In genomic region chr14:68549057-68549421, GRCh38 we compare ENCODE assay signal across 10 cellular contexts.
DNase-seq lines count a peak whose midpoint lies in the region; ATAC-seq and TF ChIP-seq lines count a peak whose summit lies in the region.
"Had no signal": no experiment of that assay in that cellular context is flagged by ENCODE, and none has a peak within 500 bp of the region (broad histone marks: within the 10 kb centered on the region; RNA-seq: fewer than 3 reads in every experiment).

No MANE protein-coding gene starts in this region.

- TF ChIP-seq EP300 in upper lobe of left lung (IDR thresholded peaks at IDR 0.05): no peak

- WGBS in mesodermal cell (ENCODE audit: insufficient coverage in 2 of 2), 2 experiments: no CpG with 5 or more reads among the region's 1 CpG
- 67 to 88% methylated on average over 1 of the region's 1 CpG for WGBS in upper lobe of left lung, 2 donors

- DNase-seq in choroid plexus epithelial cell (ENCODE audit: low read depth) (peak; percentile 64), upper lobe of left lung (no peak), T-cell (no peak)
- no peak for DNase-seq in activated CD4-positive, alpha-beta T cell treated with anti-CD3 and anti-CD28 coated beads, Interleukin-2, amount 50 U/mL, for 4 hours
- DNase-seq: central memory CD4-positive, alpha-beta T cell; NCI-H446 had no signal

- H3K36me3 Mint-ChIP-seq in T-cell: peaks cover 10% of the 10 kb centered on the region

- no peak for TF ChIP-seq POLR2A in upper lobe of left lung (IDR thresholded peaks at IDR 0.05)

- H3K4me3 Mint-ChIP-seq in T-cell: no peak overlapping the region

- H3K36me3 ChIP-seq in HUES6 (ENCODE audit: control insufficient read depth, insufficient read depth, low read length) (no peaks in the 10 kb centered on the region), mesodermal cell (ENCODE audit: control insufficient read depth, insufficient read depth, low read length) (no peaks in the 10 kb centered on the region), upper lobe of left lung (no peaks in the 10 kb centered on the region)

- no peaks in the 10 kb centered on the region for H3K27me3 ChIP-seq in HUES6 (ENCODE audit: control insufficient read depth, insufficient read depth, low read length)
- no peaks in the 10 kb centered on the region for H3K27me3 ChIP-seq in upper lobe of left lung

- H3K9ac ChIP-seq in HUES6 (ENCODE audit: low read length): peak overlapping the region; percentile 2

- no peaks in the 10 kb centered on the region for H3K9me3 Mint-ChIP-seq in T-cell

- H3K27ac ChIP-seq in HUES6 (ENCODE audit: low read depth, low read length) (no peak overlapping the region), mesodermal cell (ENCODE audit: low read depth, low read length, severe bottlenecking) (peak overlapping the region; percentile 83), upper lobe of left lung (peak overlapping the region; percentile 69 to 89 (median 84))

- POLR2A ChIA-PET in T-cell (lab: Charles Lee): no interaction called here

- H3K4me1 Mint-ChIP-seq in T-cell: peaks cover 12 to 15% (median 15%) of the 10 kb centered on the region in 3 donors

- CTCF ChIA-PET in T-cell (lab: Charles Lee): interaction anchor here in 1 of 2 donors (0.5 kb wide), 1 partner anchor 11 kb away, joined by 3 read pairs; no protein-coding TSS in a partner anchor

- no peaks in the 10 kb centered on the region for H3K27me3 Mint-ChIP-seq in T-cell

- peaks cover 44% of the 10 kb centered on the region for H3K4me1 ChIP-seq in HUES6 (ENCODE audit: control insufficient read depth, insufficient read depth, low read length)
- H3K4me1 ChIP-seq in mesodermal cell (ENCODE audit: control insufficient read depth, insufficient read depth, low read length, poor library complexity, severe bottlenecking): peaks cover 55% of the 10 kb centered on the region
- H3K4me1 ChIP-seq in upper lobe of left lung: peaks cover 56 to 72% (median 65%) of the 10 kb centered on the region in 4 donors

- TF ChIP-seq CTCF in choroid plexus epithelial cell (conservative IDR thresholded peaks at IDR 0.05; ENCODE audit: low read depth, low read length): no peak
- no peak for TF ChIP-seq CTCF in upper lobe of left lung (IDR thresholded peaks at IDR 0.05)

- H3K4me3 ChIP-seq in HUES6 (ENCODE audit: low read depth, low read length) (no peak overlapping the region; the same call in 1 of the 2 replicates), choroid plexus epithelial cell (ENCODE audit: low read depth, low read length) (no peak overlapping the region), mesodermal cell (ENCODE audit: extremely low read depth, insufficient read depth, low read length, poor library complexity, severe bottlenecking) (no peak overlapping the region), upper lobe of left lung (no peak overlapping the region)

- no peak overlapping the region for H3K27ac Mint-ChIP-seq in T-cell

- H3K9me3 ChIP-seq in HUES6 (ENCODE audit: control insufficient read depth, insufficient read depth, low read depth, low read length) (no peaks in the 10 kb centered on the region), mesodermal cell (ENCODE audit: control insufficient read depth, low read length) (no peaks in the 10 kb centered on the region), upper lobe of left lung (no peaks in the 10 kb centered on the region)

- ATAC-seq in upper lobe of left lung (ENCODE audit: low FRiP score in 2 of 2) (peak in 1 of 2 donors; percentile 58), GM18858 (IDR thresholded peaks at IDR 0.05; ENCODE audit: unreplicated experiment) (no peak), T-cell (replicated peaks in 1 of 4) (no peak), GM18519 (IDR thresholded peaks at IDR 0.05; ENCODE audit: low FRiP score, unreplicated experiment) (no peak)
